In genomic region chr10:13299437-13300287, GRCh38 we compare ENCODE assay signal across 8 cellular contexts. TPM values are rescaled to one million over a fixed set of nuclear protein-coding genes. Genes with fewer than 3 reads are reported as not detected.
DNase-seq lines count a peak whose midpoint lies in the region; ATAC-seq, FAIRE-seq and TF ChIP-seq lines count a peak whose summit lies in the region.

TSS of gene PHYH (minus strand) at chr10:13300064. CDS start at chr10:13300042, 22 bp downstream.

- FAIRE-seq in urothelium cell line (lab: Jason Lieb, UNC) = peak; percentile 9

- peak within 1 kb of the TSS; percentile 54 for H2AFZ ChIP-seq in HCT116 (ENCODE audit: low read depth, low read length, poor library complexity, severe bottlenecking)

- no peaks in the 10 kb centered on the region for H4K20me1 ChIP-seq in HCT116 (ENCODE audit: insufficient read depth)

- peak within 1 kb of the TSS; percentile 92 for H3K27ac Mint-ChIP-seq in T-helper 2 cell treated with Interferon-gamma antibody and Interleukin-4, amounts not matched to agents 5 μg/mL and 100 μg/mL, for 36 hours

- no peak for TF ChIP-seq RAD21 in HCT116 (IDR thresholded peaks at IDR 0.05; ENCODE audit: low read depth)

- under 1% methylated on average over 88 of the region's 88 CpGs for WGBS in right cardiac atrium

- H3K79me2 ChIP-seq in HCT116 (ENCODE audit: insufficient read depth, low read length) = no peaks in the 10 kb centered on the region

- H3K27ac ChIP-seq in HCT116 (ENCODE audit: low read depth, low read length) (peak within 1 kb of the TSS; percentile 85), ascending aorta (peak within 1 kb of the TSS; percentile 99), right cardiac atrium (ENCODE audit: low read length) (peak within 1 kb of the TSS; percentile 95)

- ATAC-seq in HCT116 (peak; percentile 81), right cardiac atrium (peak; percentile 94 to 96)

- intact Hi-C loops in HCT116 (cut with micrococcal nuclease) (loop anchor here (5.0 kb wide), 1 partner anchor 77 kb away; no protein-coding TSS in a partner anchor), ascending aorta (cut with DNase I) (loop anchor here (1.0 to 10.0 kb wide), 4 partner anchors 29 to 1655 kb away; partner anchors contain the start of genes BEND7, DCLRE1C and MEIG1), right cardiac atrium (cut with DNase I) (loop anchor here in 2 of 4 donors (5.0 to 10.0 kb wide), 2 partner anchors 135 to 137 kb away; partner anchors contain the start of gene MCM10 (in 2 of the 2))

- peak within 1 kb of the TSS; percentile 86 for H3K4me3 Mint-ChIP-seq in T-helper 2 cell treated with Interferon-gamma antibody and Interleukin-4, amounts not matched to agents 5 μg/mL and 100 μg/mL, for 36 hours

- H3K27me3 Mint-ChIP-seq in T-helper 2 cell treated with Interferon-gamma antibody and Interleukin-4, amounts not matched to agents 5 μg/mL and 100 μg/mL, for 36 hours (ENCODE audit: low read depth) = no peaks in the 10 kb centered on the region

- H3K9ac ChIP-seq in HCT116 (ENCODE audit: low read length) = peak within 1 kb of the TSS; percentile 76

- H3K4me1 ChIP-seq in HCT116 (ENCODE audit: control insufficient read depth in 1 of 2, insufficient read depth in 2 of 2, low read length in 2 of 2) (peaks cover 15 to 34% of the 10 kb centered on the region in 2 experiments), ascending aorta (peaks cover 11 to 20% of the 10 kb centered on the region in 2 donors), right cardiac atrium (ENCODE audit: control insufficient read depth, insufficient read depth, low read length) (peaks cover 2% of the 10 kb centered on the region)

- RAD21 ChIA-PET in HCT116 (lab: Charles Lee; ENCODE audit: low non-redundant PET in 1 of 2, low total read pairs in 2 of 2, uncharacterized antibody in 2 of 2, unreplicated experiment in 2 of 2) = interaction anchor here in 1 of 2 experiments (0.7 kb wide), 1 partner anchor 561 kb away, joined by 3 read pairs; no protein-coding TSS in a partner anchor

- H3K9me2 ChIP-seq in HCT116 (ENCODE audit: insufficient read depth) = no peaks in the 10 kb centered on the region

- peak within 1 kb of the TSS; percentile 96 for H3K4me2 ChIP-seq in HCT116 (ENCODE audit: low read length)

- no TSS peak for BruUV-seq in HCT116 (replicated peaks; lab: Mats Ljungman, UMichigan)

- H3K4me1 Mint-ChIP-seq in T-helper 2 cell treated with Interferon-gamma antibody and Interleukin-4, amounts not matched to agents 5 μg/mL and 100 μg/mL, for 36 hours (ENCODE audit: low read depth) = peaks cover 14% of the 10 kb centered on the region

- TF ChIP-seq CTCF in HCT116 (IDR thresholded peaks at IDR 0.05 in 2 of 3, conservative IDR thresholded peaks at IDR 0.05 in 1 of 3; ENCODE audit: borderline replicate concordance in 1 of 3, insufficient read depth in 1 of 3, low read depth in 2 of 3, low read length in 2 of 3) = no peak
- TF ChIP-seq CTCF in ascending aorta (IDR thresholded peaks at IDR 0.05) = no peak

- H3K36me3 Mint-ChIP-seq in T-helper 2 cell treated with Interferon-gamma antibody and Interleukin-4, amounts not matched to agents 5 μg/mL and 100 μg/mL, for 36 hours (ENCODE audit: low read depth) = no peaks in the 10 kb centered on the region

- POLR2A ChIA-PET in HCT116 (lab: Charles Lee) = interaction anchor here (0.6 to 1.1 kb wide), 3 partner anchors 9 to 188 kb away, joined by 3 to 5 read pairs (median 3); no protein-coding TSS in a partner anchor

- no peaks in the 10 kb centered on the region for H3K9me3 ChIP-seq in HCT116 (ENCODE audit: control insufficient read depth in 1 of 2, insufficient read depth in 1 of 2, low read depth in 1 of 2, low read length in 2 of 2)
- no peaks in the 10 kb centered on the region for H3K9me3 ChIP-seq in ascending aorta
- no peaks in the 10 kb centered on the region for H3K9me3 ChIP-seq in right cardiac atrium (ENCODE audit: control insufficient read depth, low read length)

- H3K4me3 ChIP-seq in HCT116 (replicated peaks in 1 of 2; ENCODE audit: low read depth in 1 of 2, low read length in 2 of 2) (peak within 1 kb of the TSS; percentile 53 to 68), ascending aorta (peak within 1 kb of the TSS; percentile 77 to 86), right cardiac atrium (ENCODE audit: low read length) (peak within 1 kb of the TSS; percentile 75)

- CTCF ChIA-PET in HCT116 (lab: Charles Lee) = interaction anchor here (0.6 kb wide), 1 partner anchor 83 kb away, joined by 4 read pairs; no protein-coding TSS in a partner anchor

- no peaks in the 10 kb centered on the region for H3K27me3 ChIP-seq in HCT116 (ENCODE audit: insufficient read depth, low read length)
- no peaks in the 10 kb centered on the region for H3K27me3 ChIP-seq in ascending aorta
- no peaks in the 10 kb centered on the region for H3K27me3 ChIP-seq in right cardiac atrium (ENCODE audit: control insufficient read depth, insufficient read depth)

- DNase-seq in HCT116 (ENCODE audit: low read depth, low spot score) (peak; percentile 64), MV-4-11 (lab: John Stamatoyannopoulos, UW) (peak; percentile 72), ascending aorta (ENCODE audit: low spot score in 2 of 2) (peak; percentile 75 to 95), right cardiac atrium (peak; percentile 94 to 97 (median 97)), putamen (ENCODE audit: low spot score) (peak; percentile 89), urothelium cell line (ENCODE audit: low spot score) (peak; percentile 93)
- DNase-seq in T-helper 2 cell treated with Interferon-gamma antibody and Interleukin-4, amounts not matched to agents 5 μg/mL and 100 μg/mL, for 36 hours (ENCODE audit: low spot score) = peak; percentile 87

- no peaks in the 10 kb centered on the region for H3K36me3 ChIP-seq in HCT116 (ENCODE audit: control insufficient read depth in 1 of 2, insufficient read depth in 2 of 2, low read length in 2 of 2)
- peaks cover 6 to 7% of the 10 kb centered on the region in 2 donors for H3K36me3 ChIP-seq in ascending aorta

- TF ChIP-seq POLR2A in GM10847 (IDR thresholded peaks at IDR 0.05; ENCODE audit: extremely low read depth, insufficient read length) (peak; percentile 53), HCT116 (IDR thresholded peaks at IDR 0.05; ENCODE audit: borderline replicate concordance, extremely low read depth, insufficient read depth, insufficient read length) (peak; percentile 67)

- no peaks in the 10 kb centered on the region for H3K9me3 Mint-ChIP-seq in T-helper 2 cell treated with Interferon-gamma antibody and Interleukin-4, amounts not matched to agents 5 μg/mL and 100 μg/mL, for 36 hours

TF ChIP-seq in HCT116, 20 proteins besides CTCF, POLR2A, EP300 and RAD21 (continues in another document):
- TF ChIP-seq ZBTB33 (IDR thresholded peaks at IDR 0.05; ENCODE audit: extremely low read depth, insufficient replicate concordance, low read length) (no peak), SP1 (IDR thresholded peaks at IDR 0.05; ENCODE audit: low read depth) (no peak), CBX3 (IDR thresholded peaks at IDR 0.05; ENCODE audit: low read depth) (no peak), JUND (IDR thresholded peaks at IDR 0.05) (no peak), MAX (IDR thresholded peaks at IDR 0.05) (peak; percentile 77), SIN3A (IDR thresholded peaks at IDR 0.05; ENCODE audit: low read depth) (peak; percentile 23), EZH2phosphoT487 (IDR thresholded peaks at IDR 0.05; ENCODE audit: borderline replicate concordance) (no peak), CEBPB (IDR thresholded peaks at IDR 0.05; ENCODE audit: low read depth) (no peak), EGR1 (IDR thresholded peaks at IDR 0.05; ENCODE audit: low read depth) (no peak), ZFX (IDR thresholded peaks at IDR 0.05) (peak; percentile 89), ELF1 (IDR thresholded peaks at IDR 0.05; ENCODE audit: borderline replicate concordance, low read depth) (no peak), YY1 (IDR thresholded peaks at IDR 0.05; ENCODE audit: extremely low read depth, insufficient replicate concordance, low read depth, low read length) (peak; percentile 38), FOSL1 (IDR thresholded peaks at IDR 0.05; ENCODE audit: low read depth) (no peak), SRF (IDR thresholded peaks at IDR 0.05; ENCODE audit: low read depth) (no peak)

RNA-seq across cellular contexts. Expression of gene PHYH, which starts in this region (rescaled TPM):
- total RNA-seq in HCT116 (2021; ENCODE audit: unreplicated experiment) = 15.3 TPM
- 9.1 and 12.2 TPM in 2 replicates for polyA plus RNA-seq in HCT116 (2012)
- total RNA-seq in ascending aorta = 22.0 TPM
- total RNA-seq in right cardiac atrium = 10 to 100 TPM; 70.7 to 94.9 (median 88.9) TPM
- 138 TPM for polyA plus RNA-seq in right cardiac atrium

Comparison
In these comparisons a context has a peak if more than half of its experiments do, and no peak if none do; other contexts are left out.
1. Peak in every context shown above with its lines: DNase-seq, ATAC-seq, H3K4me3 ChIP-seq and H3K27ac ChIP-seq.